In genomic region chr1:184882649-184883303, GRCh38 we compare ENCODE assay signal across 13 cellular contexts.
DNase-seq lines count a peak whose midpoint lies in the region; ATAC-seq and TF ChIP-seq lines count a peak whose summit lies in the region.
"Had no signal": no experiment of that assay in that cellular context is flagged by ENCODE, and none has a peak within 500 bp of the region (broad histone marks: within the 10 kb centered on the region; RNA-seq: fewer than 3 reads in every experiment).

No MANE protein-coding gene starts in this region.

- DNase-seq in Right ventricle myocardium inferior (ENCODE audit: missing footprints) (no peak), cardiac septum (ENCODE audit: low spot score) (no peak), left ventricle myocardium superior (peak; percentile 38), transverse colon (peak; percentile 23), NCI-H2171 (lab: John Stamatoyannopoulos, UW) (no peak)
- peak; percentile 45 to 52 for DNase-seq in activated T-cell treated with anti-CD3 and anti-CD28 coated beads, Interleukin-2, amount 50 U/mL, for 48 hours
- DNase-seq: activated CD8-positive, alpha-beta memory T cell treated with anti-CD3 and anti-CD28 coated beads, Interleukin-2, amount 50 U/mL, for 4 hours; NCI-H1048; Peyer's patch had no signal

- H3K27me3 ChIP-seq in transverse colon: no peaks in the 10 kb centered on the region
- H3K27me3 ChIP-seq: BLaER1 treated with 17β-estradiol and CSF1 and Interleukin-3, amounts not matched to agents 10 nM and 100 nM; Peyer's patch had no signal

- peak overlapping the region; percentile 57 to 82 (median 74) for H3K27ac ChIP-seq in transverse colon

- intact Hi-C loops in Right ventricle myocardium inferior (cut with DNase I) (no loop called here), cardiac septum (cut with DNase I) (loop anchor here (2.0 to 5.0 kb wide), 2 partner anchors 55 to 90 kb away; no protein-coding TSS in a partner anchor), left ventricle myocardium superior (cut with micrococcal nuclease) (loop anchor here (10.0 kb wide), 1 partner anchor 48 kb away; no protein-coding TSS in a partner anchor), transverse colon (cut with DNase I; ENCODE audit: low total_unique reads) (loop anchor here (5.0 kb wide), 1 partner anchor 90 kb away; the partner anchor contains the start of gene NIBAN1)

- TF ChIP-seq EP300 in transverse colon (IDR thresholded peaks at IDR 0.05; ENCODE audit: low read depth): no peak

- ATAC-seq in Right ventricle myocardium inferior (peak; percentile 72), left ventricle myocardium superior (peak; percentile 79), HG03097 (IDR thresholded peaks at IDR 0.05; ENCODE audit: low FRiP score, unreplicated experiment) (no peak), HG02623 (IDR thresholded peaks at IDR 0.05; ENCODE audit: unreplicated experiment) (no peak)

- no peaks in the 10 kb centered on the region for H3K9me3 ChIP-seq in transverse colon
- H3K9me3 ChIP-seq: BLaER1 treated with 17β-estradiol and CSF1 and Interleukin-3, amounts not matched to agents 10 nM and 100 nM; Peyer's patch had no signal

- no peak for TF ChIP-seq POLR2A in transverse colon (IDR thresholded peaks at IDR 0.05)

- in situ Hi-C loops in transverse colon (cut with MboI; ENCODE audit: low pct_ligation_motif_present in 1 of 4, low pct_unique_long_range_greater_than_20kb in 1 of 4, low sequenced_read_pairs in 3 of 4): no loop called here

- no peaks in the 10 kb centered on the region for H3K36me3 ChIP-seq in transverse colon
- H3K36me3 ChIP-seq: Peyer's patch had no signal

- 45 to 66% methylated on average over 5 to 6 of the region's 6 CpGs for WGBS in transverse colon (ENCODE audit: low coverage in 1 of 2), 2 donors

- TF ChIP-seq CTCF in transverse colon (IDR thresholded peaks at IDR 0.05): no peak

- peaks cover 8 to 29% (median 13%) of the 10 kb centered on the region in 4 donors for H3K4me1 ChIP-seq in transverse colon
- H3K4me1 ChIP-seq: Peyer's patch had no signal

- no peak overlapping the region for H3K4me3 ChIP-seq in transverse colon
- H3K4me3 ChIP-seq: BLaER1 treated with 17β-estradiol and CSF1 and Interleukin-3, amounts not matched to agents 10 nM and 100 nM; lung; Peyer's patch had no signal

Comparison
In these comparisons a context has a peak if more than half of its experiments do, and no peak if none do; other contexts are left out.
1. DNase-seq: peak in activated T-cell treated with anti-CD3 and anti-CD28 coated beads, Interleukin-2, amount 50 U/mL, for 48 hours (2 of 2), left ventricle myocardium superior (single experiment) and transverse colon (single experiment); none in Right ventricle myocardium inferior (single experiment), cardiac septum (single experiment) and NCI-H2171 (single experiment).
2. ATAC-seq: peak in Right ventricle myocardium inferior (single experiment) and left ventricle myocardium superior (single experiment); none in HG03097 (single experiment) and HG02623 (single experiment).